ENCODE assay signal across 13 cellular contexts in the genomic region with DNA sequence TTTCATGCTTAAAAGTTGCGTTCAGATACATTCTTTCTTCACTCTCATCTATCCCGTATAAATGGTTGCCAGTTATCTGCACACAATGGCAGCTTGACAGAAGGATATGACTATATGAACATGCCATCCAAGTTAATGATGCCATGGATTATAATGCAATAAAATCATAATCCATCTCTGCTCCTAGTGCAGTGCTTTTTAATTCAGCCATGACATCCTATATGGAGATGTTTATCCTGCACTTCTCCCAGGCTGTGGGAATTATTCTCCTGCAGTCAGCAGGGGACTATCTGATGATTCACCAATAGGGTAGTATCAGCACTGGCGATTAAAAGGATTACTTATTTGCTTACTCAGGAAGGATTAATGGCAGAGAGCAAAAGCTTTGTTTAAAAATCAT.
A peak's percentile ranks its signal among the peaks of the same experiment; 100 is the strongest.
DNase-seq lines count a peak whose midpoint lies in the region; ATAC-seq and TF ChIP-seq lines count a peak whose summit lies in the region.
"Had no signal": no experiment of that assay in that cellular context is flagged by ENCODE, and none has a peak within 500 bp of the region (broad histone marks: within the 10 kb centered on the region; RNA-seq: fewer than 3 reads in every experiment).

No MANE protein-coding gene starts in this region.

- no peaks in the 10 kb centered on the region for H3K4me1 Mint-ChIP-seq in MCF 10A (ENCODE audit: insufficient read depth, unreplicated experiment)
- no peaks in the 10 kb centered on the region for H3K4me1 Mint-ChIP-seq in T-cell

- POLR2A ChIA-PET in MCF 10A (lab: Yijun Ruan, JAX) (interaction anchor here (1.2 kb wide), 1 partner anchor 15 kb away, joined by 3 read pairs; no protein-coding TSS in a partner anchor), T-cell (lab: Charles Lee) (no interaction called here)

- H3K27me3 ChIP-seq in breast epithelium: no peaks in the 10 kb centered on the region
- peaks cover 5% of the 10 kb centered on the region; the same call in 1 of the 2 replicates for H3K27me3 ChIP-seq in HAP-1 (ENCODE audit: low read depth)
- H3K27me3 ChIP-seq: left lung had no signal

- DNase-seq in MCF 10A (ENCODE audit: unreplicated experiment): peak; percentile 6
- no peak for DNase-seq in breast epithelium (ENCODE audit: low spot score in 2 of 2)
- no peak for DNase-seq in SK-N-MC (ENCODE audit: low read depth, low spot score)
- DNase-seq in glomerular visceral epithelial cell (ENCODE audit: extremely low spot score): peak; percentile 26
- DNase-seq in smooth muscle cell of the brain vasculature (ENCODE audit: low read depth, low spot score): peak; percentile 36
- DNase-seq in HAP-1 (ENCODE audit: low spot score in 2 of 2): no peak
- no peak for DNase-seq in T-cell
- no peak for DNase-seq in superior temporal gyrus (ENCODE audit: extremely low spot score)
- DNase-seq: amniotic stem cell, left lung, NCI-H1105 treated with DMSO at 0.1 percent for 48 hours, posterior cingulate gyrus had no signal

- H3K9me3 ChIP-seq in breast epithelium: no peaks in the 10 kb centered on the region
- no peaks in the 10 kb centered on the region for H3K9me3 ChIP-seq in SK-N-MC (ENCODE audit: low read depth, low read length)
- H3K9me3 ChIP-seq in HAP-1: no peaks in the 10 kb centered on the region
- H3K9me3 ChIP-seq: left lung had no signal

- H3K4me3 ChIP-seq in breast epithelium (no peak overlapping the region), SK-N-MC (peak overlapping the region; percentile 35), HAP-1 (no peak overlapping the region)
- H3K4me3 ChIP-seq: left lung had no signal

- H3K4me3 Mint-ChIP-seq in MCF 10A (ENCODE audit: unreplicated experiment) (no peak overlapping the region), T-cell (no peak overlapping the region)
- H3K4me3 Mint-ChIP-seq: T-helper 2 cell treated with Interferon-gamma antibody and Interleukin-4, amounts not matched to agents 5 μg/mL and 100 μg/mL, for 36 hours had no signal

- intact Hi-C loops in MCF 10A (cut with micrococcal nuclease) (no loop called here), breast epithelium (cut with DNase I; ENCODE audit: low total_unique reads) (loop anchor here (5.0 kb wide), 1 partner anchor 625 kb away; no protein-coding TSS in a partner anchor)

- H3K9ac ChIP-seq in SK-N-MC (ENCODE audit: insufficient read length): peak overlapping the region; percentile 29

- CTCF ChIA-PET in MCF 10A (lab: Yijun Ruan, JAX): interaction anchor here (0.6 kb wide), 1 partner anchor 272 kb away, joined by 3 read pairs; no protein-coding TSS in a partner anchor
- CTCF ChIA-PET in T-cell (lab: Charles Lee): no interaction called here

- H3K4me1 ChIP-seq in breast epithelium: no peaks in the 10 kb centered on the region
- H3K4me1 ChIP-seq in HAP-1: no peaks in the 10 kb centered on the region
- H3K4me1 ChIP-seq: left lung had no signal

- in situ Hi-C loops in HAP-1 (cut with MboI; ENCODE audit: low sequenced_read_pairs): no loop called here

- H3K27ac ChIP-seq in breast epithelium: no peak overlapping the region
- peak overlapping the region; percentile 69 for H3K27ac ChIP-seq in SK-N-MC
- H3K27ac ChIP-seq: left lung had no signal

- H3K27ac Mint-ChIP-seq in MCF 10A (ENCODE audit: low read depth, unreplicated experiment) (no peak overlapping the region), T-cell (no peak overlapping the region)
- H3K27ac Mint-ChIP-seq: T-helper 2 cell treated with Interferon-gamma antibody and Interleukin-4, amounts not matched to agents 5 μg/mL and 100 μg/mL, for 36 hours had no signal

- H3K27me3 Mint-ChIP-seq in MCF 10A (ENCODE audit: insufficient read depth, unreplicated experiment): no peaks in the 10 kb centered on the region
- H3K27me3 Mint-ChIP-seq in T-cell: no peaks in the 10 kb centered on the region

- ATAC-seq in T-cell (replicated peaks in 1 of 4): no peak
- ATAC-seq: left lung had no signal

- H3K36me3 Mint-ChIP-seq in MCF 10A (ENCODE audit: insufficient read depth, unreplicated experiment) (no peaks in the 10 kb centered on the region), T-cell (no peaks in the 10 kb centered on the region)

- TF ChIP-seq POLR2A in breast epithelium (IDR thresholded peaks at IDR 0.05): no peak

- H3K9me3 Mint-ChIP-seq in MCF 10A (ENCODE audit: unreplicated experiment): no peaks in the 10 kb centered on the region
- H3K9me3 Mint-ChIP-seq in T-cell: no peaks in the 10 kb centered on the region
- H3K9me3 Mint-ChIP-seq: T-helper 2 cell treated with Interferon-gamma antibody and Interleukin-4, amounts not matched to agents 5 μg/mL and 100 μg/mL, for 36 hours had no signal

- no peak for TF ChIP-seq CTCF in MCF 10A (IDR thresholded peaks at IDR 0.05; ENCODE audit: unreplicated experiment)
- no peak for TF ChIP-seq CTCF in breast epithelium (IDR thresholded peaks at IDR 0.05)

- no TSS peak for BruUV-seq in MCF 10A (replicated peaks; lab: Mats Ljungman, UMichigan)

- H3K36me3 ChIP-seq in breast epithelium (no peaks in the 10 kb centered on the region), SK-N-MC (ENCODE audit: insufficient read depth, low read length) (no peaks in the 10 kb centered on the region), HAP-1 (replicated peaks) (no peaks in the 10 kb centered on the region)
- H3K36me3 ChIP-seq: left lung had no signal

Comparison
In these comparisons a context has a peak if more than half of its experiments do, and no peak if none do; other contexts are left out.
1. DNase-seq: peak in MCF 10A (single experiment), glomerular visceral epithelial cell (single experiment) and smooth muscle cell of the brain vasculature (single experiment); none in breast epithelium (0 of 2), SK-N-MC (single experiment), HAP-1 (0 of 2), T-cell (0 of 34) and superior temporal gyrus (single experiment).